ENCODE assay signal across 1 cellular context in genomic region chr1:213996320-213997022, GRCh38.
TF ChIP-seq lines count a peak whose summit lies in the region.

No MANE protein-coding gene starts in this region.

TF ChIP-seq in WTC11, 78 proteins besides CTCF, POLR2A, EP300 and RAD21 (continued from another document):
- no peak for TF ChIP-seq ZNF532 (CRISPR knock-in tag; IDR thresholded peaks at IDR 0.05; ENCODE audit: borderline replicate concordance)
- no peak for TF ChIP-seq CBFB (CRISPR knock-in tag; IDR thresholded peaks at IDR 0.05; ENCODE audit: low read depth)
